ENCODE assay signal across 24 cellular contexts in genomic region chr15:57993409-57993808, GRCh38.
"Had no signal": no experiment of that assay in that cellular context is flagged by ENCODE, and none has a peak within 500 bp of the region (broad histone marks: within the 10 kb centered on the region; RNA-seq: fewer than 3 reads in every experiment).

No MANE protein-coding gene starts in this region.

- ATAC-seq: foreskin keratinocyte, gastroesophageal sphincter, heart left ventricle, left colon, left lobe of liver, mucosa of descending colon had no signal

- H3K36me3 ChIP-seq: esophagus muscularis mucosa, gastroesophageal sphincter, left ventricle myocardium inferior, lower lobe of right lung had no signal

- H3K4me3 ChIP-seq: coronary artery, dorsolateral prefrontal cortex, esophagus muscularis mucosa, gastroesophageal sphincter, heart left ventricle, hepatocyte, left ventricle myocardium inferior, lower lobe of right lung, mucosa of descending colon had no signal

- H3K4me3 Mint-ChIP-seq: immature natural killer cell, mesothelial cell of epicardium had no signal

- H3K27ac ChIP-seq: coronary artery, dorsolateral prefrontal cortex, foreskin keratinocyte, heart left ventricle, hepatocyte, left ventricle myocardium inferior, lower lobe of right lung had no signal

- H3K27me3 ChIP-seq: esophagus muscularis mucosa, gastroesophageal sphincter, heart left ventricle, hepatocyte had no signal

- H3K36me3 Mint-ChIP-seq: immature natural killer cell had no signal

- H3K9me3 ChIP-seq: esophagus muscularis mucosa, gastroesophageal sphincter, heart left ventricle, lower lobe of right lung, mucosa of descending colon had no signal

- FAIRE-seq: colon, endothelial cell of umbilical vein, frontal cortex, kidney had no signal

- H3K79me2 ChIP-seq: hepatocyte had no signal

- H2AFZ ChIP-seq: hepatocyte had no signal

- H3K27ac Mint-ChIP-seq: immature natural killer cell, mesothelial cell of epicardium had no signal

- H3K4me1 ChIP-seq: foreskin keratinocyte, heart left ventricle, left ventricle myocardium inferior, lower lobe of right lung had no signal

- DNase-seq: dorsolateral prefrontal cortex; effector CD4-positive, alpha-beta T cell; effector memory CD4-positive, alpha-beta T cell; foreskin keratinocyte; heart left ventricle; hypothalamus; immature natural killer cell; islet precursor cell; kidney; kidney glomerular epithelial cell; left colon; left ventricle myocardium inferior; lower lobe of right lung; mesenchymal stem cell; mucosa of descending colon had no signal

- H3K4me1 Mint-ChIP-seq: immature natural killer cell had no signal
